24 cellular contexts compared by ENCODE assay signal in the genomic region with DNA sequence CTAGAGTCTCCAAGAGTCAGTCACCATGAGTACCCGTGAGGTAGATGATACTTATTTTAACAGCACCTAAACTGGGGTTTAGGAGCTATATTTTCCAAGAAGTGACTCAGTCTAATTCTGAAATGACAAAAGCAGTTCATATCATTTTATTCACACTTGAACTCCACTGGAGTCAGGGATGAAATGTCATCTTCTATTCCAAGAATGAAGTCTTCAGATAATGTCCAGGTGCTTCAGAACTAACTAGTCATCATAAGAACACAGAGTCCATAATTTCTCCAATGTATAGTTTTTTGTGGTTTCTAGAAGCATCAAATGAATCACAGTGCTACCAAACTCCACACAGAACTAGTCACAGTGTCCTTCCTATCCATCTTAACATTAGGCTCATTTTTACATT.
"Had no signal": no experiment of that assay in that cellular context is flagged by ENCODE, and none has a peak within 500 bp of the region (broad histone marks: within the 10 kb centered on the region; RNA-seq: fewer than 3 reads in every experiment).

No MANE protein-coding gene starts in this region.

- H3K4me3 Mint-ChIP-seq: activated B cell treated with CpG ODN at 0.5 μM for 24 hours; activated T-cell treated with anti-CD3 and anti-CD28 coated beads, Interleukin-2, amount 50 U/mL, for 4 hours; brain; neural crest cell; stimulated activated naive CD8-positive, alpha-beta T cell treated with anti-CD3 and anti-CD28 coated beads, Interleukin-15, Interleukin-2, amounts not matched to agents 100 ng/mL and 50 ng/mL, for 24 hours; T-helper 2 cell treated with Interferon-gamma antibody and Interleukin-4, amounts not matched to agents 5 μg/mL and 100 μg/mL, for 36 hours had no signal

- H3K27ac Mint-ChIP-seq: activated B cell treated with CpG ODN at 0.5 μM for 24 hours; stimulated activated naive CD8-positive, alpha-beta T cell treated with anti-CD3 and anti-CD28 coated beads, Interleukin-15, Interleukin-2, amounts not matched to agents 100 ng/mL and 50 ng/mL, for 24 hours; T-helper 2 cell treated with Interferon-gamma antibody and Interleukin-4, amounts not matched to agents 5 μg/mL and 100 μg/mL, for 36 hours had no signal

- FAIRE-seq: colon, TTC549 had no signal

- H3K27me3 Mint-ChIP-seq: activated B cell treated with CpG ODN at 0.5 μM for 24 hours; brain; stimulated activated naive CD8-positive, alpha-beta T cell treated with anti-CD3 and anti-CD28 coated beads, Interleukin-15, Interleukin-2, amounts not matched to agents 100 ng/mL and 50 ng/mL, for 24 hours had no signal

- H3K27me3 ChIP-seq: dorsolateral prefrontal cortex, left lung, right atrium auricular region, suprapubic skin, transverse colon, uterus had no signal

- H3K4me1 ChIP-seq: left lung, prostate gland, suprapubic skin had no signal

- H3K4me3 ChIP-seq: dorsolateral prefrontal cortex, left lung, prostate gland, right atrium auricular region, SK-N-MC, suprapubic skin, transverse colon, uterus had no signal

- H3K9me3 Mint-ChIP-seq: activated T-cell treated with anti-CD3 and anti-CD28 coated beads, Interleukin-2, amount 50 U/mL, for 4 hours had no signal

- H3K27ac ChIP-seq: dorsolateral prefrontal cortex, epithelial cell of prostate, left lung, prostate gland, right atrium auricular region, SK-N-MC, suprapubic skin, transverse colon, uterus had no signal

- H3K36me3 ChIP-seq: prostate gland, right atrium auricular region, suprapubic skin, transverse colon, uterus had no signal

- DNase-seq: activated B cell treated with CpG ODN at 0.5 μM for 24 hours; activated CD4-positive, alpha-beta T cell treated with anti-CD3 and anti-CD28 coated beads, Interleukin-2, amount 50 U/mL, for 4 hours; activated T-cell treated with anti-CD3 and anti-CD28 coated beads, Interleukin-2, amount 50 U/mL, for 4 hours; anterior cingulate cortex; caudate nucleus; dorsolateral prefrontal cortex; foreskin melanocyte; glutamatergic neuron; left lung; mammary epithelial cell; stimulated activated CD4-positive, alpha-beta T cell treated with anti-CD3 and anti-CD28 coated beads, Interleukin-2, amount 100 ng/mL, for 24 hours; transverse colon; uterus had no signal

- ATAC-seq: left lung had no signal

- H3K9me3 ChIP-seq: left lung, prostate gland, right atrium auricular region, suprapubic skin, transverse colon, uterus had no signal
